ENCODE assay signal across 23 cellular contexts in genomic region chr4:105414316-105414715, GRCh38.
"Had no signal": no experiment of that assay in that cellular context is flagged by ENCODE, and none has a peak within 500 bp of the region (broad histone marks: within the 10 kb centered on the region; RNA-seq: fewer than 3 reads in every experiment).

No MANE protein-coding gene starts in this region.

- H3K4me3 ChIP-seq: adrenal gland, MG63, Peyer's patch had no signal

- H3K4me3 Mint-ChIP-seq: activated CD4-positive, alpha-beta memory T cell treated with anti-CD3 and anti-CD28 coated beads for 36 hours; activated CD4-positive, alpha-beta T cell treated with anti-CD3 and anti-CD28 coated beads, Interleukin-2, amount 10 ng/mL, durations not matched to agents 7 days and 5 days; activated naive CD8-positive, alpha-beta T cell treated with anti-CD3 and anti-CD28 coated beads, Interleukin-2, amount 10 ng/mL, durations not matched to agents 7 days and 5 days; activated T-helper 17 cell treated with anti-CD3 and anti-CD28 coated beads, Interleukin-2, amount 50 U/mL, for 72 hours; T-helper 17 cell had no signal

- H3K27me3 ChIP-seq: adrenal gland, MG63, Peyer's patch had no signal

- H3K27ac Mint-ChIP-seq: activated CD4-positive, alpha-beta memory T cell treated with anti-CD3 and anti-CD28 coated beads for 36 hours; activated CD4-positive, alpha-beta T cell treated with anti-CD3 and anti-CD28 coated beads, Interleukin-2, amount 10 ng/mL, durations not matched to agents 7 days and 5 days; activated naive CD8-positive, alpha-beta T cell treated with anti-CD3 and anti-CD28 coated beads, Interleukin-2, amount 10 ng/mL, durations not matched to agents 7 days and 5 days; activated T-helper 17 cell treated with anti-CD3 and anti-CD28 coated beads, Interleukin-2, amount 50 U/mL, for 72 hours; T-helper 17 cell had no signal

- H3K9me3 ChIP-seq: adrenal gland, MG63, Peyer's patch had no signal

- H3K27me3 Mint-ChIP-seq: activated CD4-positive, alpha-beta memory T cell treated with anti-CD3 and anti-CD28 coated beads for 36 hours; activated CD4-positive, alpha-beta T cell treated with anti-CD3 and anti-CD28 coated beads, Interleukin-2, amount 10 ng/mL, durations not matched to agents 7 days and 5 days; activated naive CD8-positive, alpha-beta T cell treated with anti-CD3 and anti-CD28 coated beads, Interleukin-2, amount 10 ng/mL, durations not matched to agents 7 days and 5 days; activated T-helper 17 cell treated with anti-CD3 and anti-CD28 coated beads, Interleukin-2, amount 50 U/mL, for 72 hours; T-helper 17 cell had no signal

- H3K4me1 ChIP-seq: adrenal gland, Peyer's patch had no signal

- DNase-seq: activated CD4-positive, alpha-beta memory T cell treated with anti-CD3 and anti-CD28 coated beads for 36 hours; activated CD4-positive, alpha-beta T cell treated with anti-CD3 and anti-CD28 coated beads, Interleukin-2, amount 10 ng/mL, durations not matched to agents 7 days and 5 days; activated CD4-positive, CD25-positive, alpha-beta regulatory T cell; activated naive CD4-positive, alpha-beta T cell treated with anti-CD3 and anti-CD28 coated beads, Interleukin-2, amount 50 U/mL, for 16 hours; activated naive CD8-positive, alpha-beta T cell treated with anti-CD3 and anti-CD28 coated beads, Interleukin-2, amount 10 ng/mL, durations not matched to agents 7 days and 5 days; activated T-cell treated with anti-CD3 and anti-CD28 coated beads for 4 hours; activated T-cell treated with anti-CD3 and anti-CD28 coated beads, Interleukin-2, amount 50 U/mL, for 48 hours; adrenal gland; anterior cingulate cortex; MG63; MV-4-11; NCI-H1092 treated with DMSO at 0.1 percent for 48 hours; NCI-H1417 treated with DMSO at 0.1 percent for 48 hours; NCI-H1694; NCI-H2029; NCI-H510A treated with DMSO at 0.1 percent for 48 hours; NCI-H69; Peyer's patch; SHP77 treated with DMSO at 0.1 percent for 48 hours; T-helper 17 cell; T-helper 9 cell had no signal

- H3K27ac ChIP-seq: adrenal gland, Peyer's patch, RWPE1 had no signal

- ATAC-seq: activated T-helper 17 cell treated with anti-CD3 and anti-CD28 coated beads, Interleukin-2, amount 50 U/mL, for 72 hours; T-helper 17 cell had no signal

- H3K36me3 ChIP-seq: MG63 had no signal

- H3K4me1 Mint-ChIP-seq: activated CD4-positive, alpha-beta T cell treated with anti-CD3 and anti-CD28 coated beads, Interleukin-2, amount 10 ng/mL, durations not matched to agents 7 days and 5 days had no signal
